11 cellular contexts compared by ENCODE assay signal in genomic region chr7:66930341-66930740, GRCh38. TPM values are rescaled to one million over a fixed set of nuclear protein-coding genes. Genes with fewer than 3 reads are reported as not detected.
DNase-seq lines count a peak whose midpoint lies in the region; ATAC-seq and TF ChIP-seq lines count a peak whose summit lies in the region.
"Had no signal": no experiment of that assay in that cellular context is flagged by ENCODE, and none has a peak within 500 bp of the region (broad histone marks: within the 10 kb centered on the region; RNA-seq: fewer than 3 reads in every experiment).

No MANE protein-coding gene starts in this region.

- H3K36me3 ChIP-seq in NT2/D1 (ENCODE audit: insufficient read depth, insufficient read length, low read length), result peaks cover 27% of the 10 kb centered on the region

- peaks cover 38% of the 10 kb centered on the region for H3K4me1 Mint-ChIP-seq in activated CD8-positive, alpha-beta memory T cell treated with anti-CD3 and anti-CD28 coated beads, Interleukin-2, amount 10 ng/mL, durations not matched to agents 7 days and 5 days
- H3K4me1 Mint-ChIP-seq in nephron progenitor cell, result peaks cover 42% of the 10 kb centered on the region

- H3K4me1 ChIP-seq in NT2/D1 (ENCODE audit: insufficient read depth, insufficient read length), result no peaks in the 10 kb centered on the region

- DNase-seq in activated CD8-positive, alpha-beta memory T cell treated with anti-CD3 and anti-CD28 coated beads, Interleukin-2, amount 10 ng/mL, durations not matched to agents 7 days and 5 days, result no peak
- no peak for DNase-seq in activated CD8-positive, alpha-beta memory T cell treated with anti-CD3 and anti-CD28 coated beads, Interleukin-2, amount 50 U/mL, for 4 hours
- peak; percentile 52 for DNase-seq in NT2/D1 (ENCODE audit: low read depth, low spot score)
- peak; percentile 64 for DNase-seq in ecto neural progenitor cell (ENCODE audit: low spot score)
- peak; percentile 43 for DNase-seq in nephron progenitor cell
- DNase-seq in sciatic nerve (ENCODE audit: low spot score), result no peak
- DNase-seq in T1000 (lab: John Stamatoyannopoulos, UW), result no peak
- DNase-seq in hepatic stellate cell (ENCODE audit: low spot score), result no peak
- DNase-seq: NCI-H2029; stimulated activated naive CD8-positive, alpha-beta T cell treated with anti-CD3 and anti-CD28 coated beads, Interleukin-15, amount 100 ng/mL, for 72 hours had no signal

- intact Hi-C loops in sciatic nerve (cut with DNase I), result no loop called here

- H3K36me3 Mint-ChIP-seq in activated CD8-positive, alpha-beta memory T cell treated with anti-CD3 and anti-CD28 coated beads, Interleukin-2, amount 10 ng/mL, durations not matched to agents 7 days and 5 days, result peaks cover 39% of the 10 kb centered on the region
- peaks cover 46% of the 10 kb centered on the region for H3K36me3 Mint-ChIP-seq in nephron progenitor cell (ENCODE audit: low read depth)

- peak overlapping the region; percentile 51 for H3K9ac ChIP-seq in NT2/D1 (ENCODE audit: insufficient read length, low read depth)

- H3K9me3 Mint-ChIP-seq in activated CD8-positive, alpha-beta memory T cell treated with anti-CD3 and anti-CD28 coated beads, Interleukin-2, amount 10 ng/mL, durations not matched to agents 7 days and 5 days (ENCODE audit: low read depth), result no peaks in the 10 kb centered on the region
- no peaks in the 10 kb centered on the region for H3K9me3 Mint-ChIP-seq in nephron progenitor cell
- H3K9me3 Mint-ChIP-seq: activated T-helper 1 cell treated with anti-CD3 and anti-CD28 coated beads, Interleukin-12 subunit alpha, Interleukin-12 subunit beta, Interleukin-2, Interleukin-4 antibody, amounts not matched to agents 30 ng/mL and 10 ng/mL and 1 ng/mL, durations not matched to agents 14 hours and 24 hours and 36 hours; stimulated activated naive CD8-positive, alpha-beta T cell treated with anti-CD3 and anti-CD28 coated beads, Interleukin-15, amount 100 ng/mL, for 72 hours had no signal

- CTCF ChIA-PET in activated CD8-positive, alpha-beta memory T cell treated with anti-CD3 and anti-CD28 coated beads, Interleukin-2, amount 10 ng/mL, durations not matched to agents 7 days and 5 days (lab: Charles Lee), result interaction anchor here (0.7 to 2.2 kb wide), 3 partner anchors 8 to 19 kb away, joined by 3 to 8 read pairs (median 3); partner anchors contain the start of gene TMEM248

- H3K4me3 ChIP-seq in NT2/D1 (ENCODE audit: insufficient read length, low read depth), result no peak overlapping the region

- H3K27ac Mint-ChIP-seq in activated CD8-positive, alpha-beta memory T cell treated with anti-CD3 and anti-CD28 coated beads, Interleukin-2, amount 10 ng/mL, durations not matched to agents 7 days and 5 days, result peak overlapping the region; percentile 50
- peak overlapping the region; percentile 77 for H3K27ac Mint-ChIP-seq in nephron progenitor cell
- H3K27ac Mint-ChIP-seq: activated T-helper 1 cell treated with anti-CD3 and anti-CD28 coated beads, Interleukin-12 subunit alpha, Interleukin-12 subunit beta, Interleukin-2, Interleukin-4 antibody, amounts not matched to agents 30 ng/mL and 10 ng/mL and 1 ng/mL, durations not matched to agents 14 hours and 24 hours and 36 hours had no signal

- no peak for ATAC-seq in activated CD8-positive, alpha-beta memory T cell treated with anti-CD3 and anti-CD28 coated beads, Interleukin-2, amount 10 ng/mL, durations not matched to agents 7 days and 5 days
- no peak for ATAC-seq in sciatic nerve
- ATAC-seq: stimulated activated naive CD8-positive, alpha-beta T cell treated with anti-CD3 and anti-CD28 coated beads, Interleukin-15, amount 100 ng/mL, for 72 hours had no signal

- no peak overlapping the region for H3K4me3 Mint-ChIP-seq in activated CD8-positive, alpha-beta memory T cell treated with anti-CD3 and anti-CD28 coated beads, Interleukin-2, amount 10 ng/mL, durations not matched to agents 7 days and 5 days
- peak overlapping the region; percentile 52 for H3K4me3 Mint-ChIP-seq in nephron progenitor cell
- H3K4me3 Mint-ChIP-seq: activated T-helper 1 cell treated with anti-CD3 and anti-CD28 coated beads, Interleukin-12 subunit alpha, Interleukin-12 subunit beta, Interleukin-2, Interleukin-4 antibody, amounts not matched to agents 30 ng/mL and 10 ng/mL and 1 ng/mL, durations not matched to agents 14 hours and 24 hours and 36 hours; stimulated activated naive CD8-positive, alpha-beta T cell treated with anti-CD3 and anti-CD28 coated beads, Interleukin-15, amount 100 ng/mL, for 72 hours had no signal

- H3K27me3 ChIP-seq in NT2/D1 (ENCODE audit: insufficient read depth, insufficient read length), result no peaks in the 10 kb centered on the region

- H3K27me3 Mint-ChIP-seq in activated CD8-positive, alpha-beta memory T cell treated with anti-CD3 and anti-CD28 coated beads, Interleukin-2, amount 10 ng/mL, durations not matched to agents 7 days and 5 days, result no peaks in the 10 kb centered on the region
- no peaks in the 10 kb centered on the region for H3K27me3 Mint-ChIP-seq in nephron progenitor cell (ENCODE audit: low read depth, poor library complexity)
- H3K27me3 Mint-ChIP-seq: stimulated activated naive CD8-positive, alpha-beta T cell treated with anti-CD3 and anti-CD28 coated beads, Interleukin-15, amount 100 ng/mL, for 72 hours had no signal

- no peak for TF ChIP-seq CTCF in nephron progenitor cell (IDR thresholded peaks at IDR 0.05)

- H3K9me3 ChIP-seq in NT2/D1 (ENCODE audit: insufficient read depth, low read length), result no peaks in the 10 kb centered on the region

RNA-seq across cellular contexts. Expression of gene TMEM248, which starts 9.3 kb away (rescaled TPM):
- 10 to 100 TPM; 84.8 to 90.2 TPM for total RNA-seq in activated CD8-positive, alpha-beta memory T cell treated with anti-CD3 and anti-CD28 coated beads, Interleukin-2, amount 10 ng/mL, durations not matched to agents 7 days and 5 days
- total RNA-seq in sciatic nerve, result 87.4 TPM

Comparison
In these comparisons a context has a peak if more than half of its experiments do, and no peak if none do; other contexts are left out.
1. DNase-seq: peak in NT2/D1 (single experiment), ecto neural progenitor cell (single experiment) and nephron progenitor cell (single experiment); none in activated CD8-positive, alpha-beta memory T cell treated with anti-CD3 and anti-CD28 coated beads, Interleukin-2, amount 10 ng/mL, durations not matched to agents 7 days and 5 days (single experiment), activated CD8-positive, alpha-beta memory T cell treated with anti-CD3 and anti-CD28 coated beads, Interleukin-2, amount 50 U/mL, for 4 hours (single experiment), sciatic nerve (single experiment), T1000 (single experiment) and hepatic stellate cell (single experiment).